ENCODE assay signal across 12 cellular contexts in genomic region chr7:99623702-99624447, GRCh38. TPM values are rescaled to one million over a fixed set of nuclear protein-coding genes. Genes with fewer than 3 reads are reported as not detected.
DNase-seq lines count a peak whose midpoint lies in the region; ATAC-seq lines count a peak whose summit lies in the region.
"Had no signal": no experiment of that assay in that cellular context is flagged by ENCODE, and none has a peak within 500 bp of the region (broad histone marks: within the 10 kb centered on the region; RNA-seq: fewer than 3 reads in every experiment).

No MANE protein-coding gene starts in this region.

- H3K9me3 ChIP-seq in KOPT-K1 (ENCODE audit: insufficient read depth, low read length, poor library complexity, severe bottlenecking): no peaks in the 10 kb centered on the region
- H3K9me3 ChIP-seq: right lobe of liver had no signal

- peaks cover 95% of the 10 kb centered on the region for H3K36me3 ChIP-seq in KOPT-K1 (ENCODE audit: insufficient read depth, low read length)

- H3K4me3 Mint-ChIP-seq in activated CD4-positive, alpha-beta memory T cell treated with anti-CD3 and anti-CD28 coated beads for 36 hours: peak overlapping the region; percentile 77

- peaks cover 82% of the 10 kb centered on the region for H3K36me3 Mint-ChIP-seq in activated CD4-positive, alpha-beta memory T cell treated with anti-CD3 and anti-CD28 coated beads for 36 hours

- peak overlapping the region; percentile 94 for H3K27ac Mint-ChIP-seq in activated CD4-positive, alpha-beta memory T cell treated with anti-CD3 and anti-CD28 coated beads for 36 hours

- H3K27me3 Mint-ChIP-seq in activated CD4-positive, alpha-beta memory T cell treated with anti-CD3 and anti-CD28 coated beads for 36 hours: no peaks in the 10 kb centered on the region

- POLR2A ChIA-PET in activated CD4-positive, alpha-beta memory T cell treated with anti-CD3 and anti-CD28 coated beads for 36 hours (lab: Charles Lee): interaction anchor here (0.5 to 2.2 kb wide), 7 partner anchors 8 to 296 kb away, joined by 3 to 7 read pairs (median 4); partner anchors contain the start of genes TRIM4, ZKSCAN5 and ZNF655

- ATAC-seq in HG03095 (IDR thresholded peaks at IDR 0.05; ENCODE audit: unreplicated experiment): no peak

- H3K4me1 Mint-ChIP-seq in activated CD4-positive, alpha-beta memory T cell treated with anti-CD3 and anti-CD28 coated beads for 36 hours (ENCODE audit: low read depth): peaks cover 55% of the 10 kb centered on the region

- peak; percentile 65 for DNase-seq in activated CD4-positive, alpha-beta memory T cell treated with anti-CD3 and anti-CD28 coated beads for 36 hours
- DNase-seq in ecto neural progenitor cell (ENCODE audit: low spot score) (peak; percentile 14), HCEC 1CT (no peak), NCI-H2196 treated with DMSO at 0.1 percent for 48 hours (lab: John Stamatoyannopoulos, UW; ENCODE audit: unreplicated experiment) (no peak), inferior parietal cortex (ENCODE audit: extremely low spot score) (no peak)
- DNase-seq in stimulated activated CD4-positive, alpha-beta T cell treated with anti-CD3 and anti-CD28 coated beads, Interleukin-4, amount 100 ng/mL, for 1 hour: peak; percentile 24
- DNase-seq: GM23248, IMR-90, right lobe of liver had no signal

- no peaks in the 10 kb centered on the region for H3K9me3 Mint-ChIP-seq in activated CD4-positive, alpha-beta memory T cell treated with anti-CD3 and anti-CD28 coated beads for 36 hours

- intact Hi-C loops in activated CD4-positive, alpha-beta memory T cell treated with anti-CD3 and anti-CD28 coated beads for 36 hours (cut with micrococcal nuclease): loop anchor here (5.0 kb wide), 1 partner anchor 213 kb away; no protein-coding TSS in a partner anchor

- H3K27ac ChIP-seq in KOPT-K1 (ENCODE audit: low read depth, low read length, poor library complexity, severe bottlenecking): peak overlapping the region; percentile 94
- H3K27ac ChIP-seq: GM23248, right lobe of liver had no signal

- CTCF ChIA-PET in activated CD4-positive, alpha-beta memory T cell treated with anti-CD3 and anti-CD28 coated beads for 36 hours (lab: Charles Lee): interaction anchor here (0.9 to 1.1 kb wide), 2 partner anchors 98 to 290 kb away, joined by 3 to 6 read pairs; no protein-coding TSS in a partner anchor

RNA-seq across cellular contexts. Expression of gene ZSCAN25, which starts 7.1 kb away (rescaled TPM):
- total RNA-seq in activated CD4-positive, alpha-beta memory T cell treated with anti-CD3 and anti-CD28 coated beads for 36 hours: 10 to 100 TPM; 15.9 to 20.3 TPM

RNA-seq across cellular contexts. Expression of gene TMEM225B, which starts 25.8 kb away (rescaled TPM):
- total RNA-seq in activated CD4-positive, alpha-beta memory T cell treated with anti-CD3 and anti-CD28 coated beads for 36 hours: 1 to 10 TPM in 1 of 2 experiments, under 1 TPM in 1; 0.87 to 1.2 TPM
- total RNA-seq: endothelial cell of umbilical vein, GM23248 had no signal

RNA-seq across cellular contexts. Expression of gene CYP3A5, which starts 55.9 kb away (rescaled TPM):
- not detected for total RNA-seq in activated CD4-positive, alpha-beta memory T cell treated with anti-CD3 and anti-CD28 coated beads for 36 hours
- total RNA-seq: endothelial cell of umbilical vein, GM23248, IMR-90 had no signal

Comparison
In these comparisons a context has a peak if more than half of its experiments do, and no peak if none do; other contexts are left out.
1. DNase-seq: peak in activated CD4-positive, alpha-beta memory T cell treated with anti-CD3 and anti-CD28 coated beads for 36 hours (single experiment), ecto neural progenitor cell (single experiment) and stimulated activated CD4-positive, alpha-beta T cell treated with anti-CD3 and anti-CD28 coated beads, Interleukin-4, amount 100 ng/mL, for 1 hour (single experiment); none in HCEC 1CT (single experiment), NCI-H2196 treated with DMSO at 0.1 percent for 48 hours (single experiment) and inferior parietal cortex (single experiment).